ENCODE assay signal across 1 cellular context in the genomic region with DNA sequence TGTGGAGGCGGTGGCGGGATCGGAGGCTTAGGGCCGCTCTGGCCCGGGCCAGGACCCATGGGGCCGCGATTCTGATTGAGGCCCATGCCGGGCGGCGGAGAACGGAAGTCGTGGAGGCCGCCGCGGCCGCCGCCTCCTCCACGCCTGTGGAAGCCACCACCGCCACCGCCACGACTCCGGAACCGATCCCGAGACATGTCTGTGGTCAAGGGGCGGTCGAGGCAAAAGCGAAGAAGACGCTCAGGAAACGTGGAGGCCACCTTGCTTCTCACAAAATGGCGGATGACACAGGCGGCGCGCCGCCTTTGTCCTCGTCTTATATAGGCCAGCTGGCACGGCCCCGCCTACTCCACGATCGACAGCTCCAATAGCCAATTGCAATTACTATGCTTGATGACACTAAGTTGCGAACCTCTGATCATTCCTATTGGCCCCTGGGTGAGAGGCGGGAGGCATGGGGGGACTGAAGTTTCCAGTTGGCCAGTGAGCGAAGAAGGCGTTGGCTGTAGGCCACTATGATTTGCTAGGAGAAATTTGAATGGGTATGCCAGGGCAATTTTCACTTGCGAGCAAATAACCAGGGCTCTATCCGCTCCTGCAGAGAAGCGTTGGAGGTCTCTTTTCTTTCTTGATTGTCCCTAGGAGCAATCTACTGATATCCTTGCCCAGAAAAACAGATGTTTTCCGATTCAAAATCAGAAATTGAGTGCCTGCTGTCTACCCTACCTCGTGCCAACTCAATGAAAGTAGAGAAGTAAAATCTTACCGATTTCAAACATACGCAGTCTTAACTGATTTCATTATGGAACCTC.
TF ChIP-seq lines count a peak whose summit lies in the region.

A gene with protein sequence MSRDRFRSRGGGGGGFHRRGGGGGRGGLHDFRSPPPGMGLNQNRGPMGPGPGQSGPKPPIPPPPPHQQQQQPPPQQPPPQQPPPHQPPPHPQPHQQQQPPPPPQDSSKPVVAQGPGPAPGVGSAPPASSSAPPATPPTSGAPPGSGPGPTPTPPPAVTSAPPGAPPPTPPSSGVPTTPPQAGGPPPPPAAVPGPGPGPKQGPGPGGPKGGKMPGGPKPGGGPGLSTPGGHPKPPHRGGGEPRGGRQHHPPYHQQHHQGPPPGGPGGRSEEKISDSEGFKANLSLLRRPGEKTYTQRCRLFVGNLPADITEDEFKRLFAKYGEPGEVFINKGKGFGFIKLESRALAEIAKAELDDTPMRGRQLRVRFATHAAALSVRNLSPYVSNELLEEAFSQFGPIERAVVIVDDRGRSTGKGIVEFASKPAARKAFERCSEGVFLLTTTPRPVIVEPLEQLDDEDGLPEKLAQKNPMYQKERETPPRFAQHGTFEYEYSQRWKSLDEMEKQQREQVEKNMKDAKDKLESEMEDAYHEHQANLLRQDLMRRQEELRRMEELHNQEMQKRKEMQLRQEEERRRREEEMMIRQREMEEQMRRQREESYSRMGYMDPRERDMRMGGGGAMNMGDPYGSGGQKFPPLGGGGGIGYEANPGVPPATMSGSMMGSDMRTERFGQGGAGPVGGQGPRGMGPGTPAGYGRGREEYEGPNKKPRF (minus strand): TSS at position 293 of the 812 bp plus-strand sequence. CDS start 96 bp downstream, at position 197.

TF ChIP-seq in SK-N-SH, 30 proteins besides CTCF, POLR2A, EP300 and RAD21 (continued from another document):
- TF ChIP-seq, protein P1, sequence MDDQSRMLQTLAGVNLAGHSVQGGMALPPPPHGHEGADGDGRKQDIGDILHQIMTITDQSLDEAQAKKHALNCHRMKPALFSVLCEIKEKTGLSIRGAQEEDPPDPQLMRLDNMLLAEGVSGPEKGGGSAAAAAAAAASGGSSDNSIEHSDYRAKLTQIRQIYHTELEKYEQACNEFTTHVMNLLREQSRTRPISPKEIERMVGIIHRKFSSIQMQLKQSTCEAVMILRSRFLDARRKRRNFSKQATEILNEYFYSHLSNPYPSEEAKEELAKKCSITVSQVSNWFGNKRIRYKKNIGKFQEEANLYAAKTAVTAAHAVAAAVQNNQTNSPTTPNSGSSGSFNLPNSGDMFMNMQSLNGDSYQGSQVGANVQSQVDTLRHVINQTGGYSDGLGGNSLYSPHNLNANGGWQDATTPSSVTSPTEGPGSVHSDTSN (IDR thresholded peaks at IDR 0.05): peak; percentile 100
- peak; percentile 87 for TF ChIP-seq RFX5 (IDR thresholded peaks at IDR 0.05; ENCODE audit: low read length)
- TF ChIP-seq ELF1 (IDR thresholded peaks at IDR 0.05): no peak
- TF ChIP-seq TAF1 (IDR thresholded peaks at IDR 0.05; ENCODE audit: borderline replicate concordance, low read depth, low read length): peak; percentile 94
- TF ChIP-seq NFIC (IDR thresholded peaks at IDR 0.05; ENCODE audit: borderline replicate concordance): no peak
- TF ChIP-seq CHD2 (IDR thresholded peaks at IDR 0.05; ENCODE audit: low read length, partially characterized antibody): peak; percentile 84
- TF ChIP-seq RCOR1 (IDR thresholded peaks at IDR 0.05; ENCODE audit: low read length): peak; percentile 26; the same call in 1 of the 2 replicates
- TF ChIP-seq MEF2A (IDR thresholded peaks at IDR 0.05; ENCODE audit: borderline replicate concordance, low read depth): no peak
- TF ChIP-seq, protein P2, sequence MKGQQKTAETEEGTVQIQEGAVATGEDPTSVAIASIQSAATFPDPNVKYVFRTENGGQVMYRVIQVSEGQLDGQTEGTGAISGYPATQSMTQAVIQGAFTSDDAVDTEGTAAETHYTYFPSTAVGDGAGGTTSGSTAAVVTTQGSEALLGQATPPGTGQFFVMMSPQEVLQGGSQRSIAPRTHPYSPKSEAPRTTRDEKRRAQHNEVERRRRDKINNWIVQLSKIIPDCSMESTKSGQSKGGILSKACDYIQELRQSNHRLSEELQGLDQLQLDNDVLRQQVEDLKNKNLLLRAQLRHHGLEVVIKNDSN (IDR thresholded peaks at IDR 0.05; ENCODE audit: borderline replicate concordance, low read depth): no peak
TF ChIP-seq in SK-N-SH: peak in this region for 14.
